In the genomic region with DNA sequence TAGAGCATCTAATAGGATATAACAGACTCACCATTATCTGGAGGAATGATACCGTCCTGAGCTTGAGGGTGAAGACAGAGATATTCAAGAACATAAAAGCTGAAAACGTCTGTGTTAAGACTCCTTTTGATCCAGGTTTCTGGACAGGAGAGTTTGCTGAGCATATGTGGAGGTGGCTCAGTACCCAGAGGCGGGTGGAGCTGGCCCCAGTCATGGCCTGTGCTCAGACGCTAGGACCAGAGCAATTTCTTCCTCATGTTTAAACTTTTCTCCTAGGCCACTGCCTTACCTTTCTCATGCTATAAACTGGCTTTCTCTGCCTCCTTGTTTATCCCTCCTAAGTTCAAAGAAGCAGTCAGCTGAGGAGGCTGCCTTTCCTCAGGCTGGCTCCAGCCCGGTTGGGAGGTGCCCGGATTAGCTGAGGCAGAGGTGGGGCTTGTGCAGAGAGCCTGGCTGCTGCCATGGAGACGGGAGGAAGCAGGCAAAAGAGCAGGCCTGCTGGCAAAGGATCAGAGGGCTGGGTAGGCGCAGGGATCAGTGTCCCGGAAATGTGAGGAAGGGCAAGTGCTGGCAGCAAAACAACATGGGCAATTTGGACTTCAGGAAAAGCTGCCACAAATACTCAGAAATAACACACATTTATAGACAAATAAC, we compare ENCODE assay signal across 8 cellular contexts. TPM values are rescaled to one million over a fixed set of nuclear protein-coding genes. Genes with fewer than 3 reads are reported as not detected.
DNase-seq lines count a peak whose midpoint lies in the region; ATAC-seq and TF ChIP-seq lines count a peak whose summit lies in the region.

No MANE protein-coding gene starts in this region.

- peaks cover 78% of the 10 kb centered on the region for H3K36me3 Mint-ChIP-seq in MCF 10A (ENCODE audit: insufficient read depth, unreplicated experiment)
- H3K36me3 Mint-ChIP-seq in Caco-2 (ENCODE audit: insufficient read depth, unreplicated experiment), result peaks cover 44% of the 10 kb centered on the region

- H3K4me3 ChIP-seq in skeletal muscle satellite cell (ENCODE audit: low read length) (no peak overlapping the region), Caco-2 (ENCODE audit: low read depth, low read length) (no peak overlapping the region)

- H3K4me2 ChIP-seq in skeletal muscle satellite cell (ENCODE audit: low read length), result peak overlapping the region; percentile 61

- ATAC-seq in HG03108 (IDR thresholded peaks at IDR 0.05; ENCODE audit: unreplicated experiment), result no peak

- H3K27ac Mint-ChIP-seq in MCF 10A (ENCODE audit: low read depth, unreplicated experiment), result peak overlapping the region; percentile 82
- no peak overlapping the region for H3K27ac Mint-ChIP-seq in Caco-2 (ENCODE audit: unreplicated experiment)

- H3K4me3 Mint-ChIP-seq in MCF 10A (ENCODE audit: unreplicated experiment) (peak overlapping the region; percentile 13), Caco-2 (ENCODE audit: unreplicated experiment) (no peak overlapping the region)

- intact Hi-C loops in MCF 10A (cut with micrococcal nuclease) (loop anchor here (2.0 to 10.0 kb wide), 3 partner anchors 52 to 138 kb away; a partner anchor contains a TSS), Caco-2 (cut with micrococcal nuclease; ENCODE audit: unreplicated experiment) (loop anchor here (10.0 kb wide), 1 partner anchor 88 kb away; no protein-coding TSS in a partner anchor)

- peak overlapping the region; percentile 17 for H3K9ac ChIP-seq in skeletal muscle satellite cell (ENCODE audit: low read depth, low read length)

- POLR2A ChIA-PET in MCF 10A (lab: Yijun Ruan, JAX), result interaction anchor here (0.5 to 2.2 kb wide), 9 partner anchors 10 to 326 kb away, joined by 3 to 19 read pairs (median 4); a partner anchor contains a TSS
- POLR2A ChIA-PET in Caco-2 (lab: Charles Lee), result no interaction called here

- TF ChIP-seq CTCF in MCF 10A (IDR thresholded peaks at IDR 0.05; ENCODE audit: unreplicated experiment), result no peak
- TF ChIP-seq CTCF in Caco-2 (IDR thresholded peaks at IDR 0.05; ENCODE audit: insufficient read depth in 1 of 2, low read depth in 1 of 2, low read length in 1 of 2, severe bottlenecking in 1 of 2, unreplicated experiment in 1 of 2), result no peak

- H3K4me1 Mint-ChIP-seq in MCF 10A (ENCODE audit: insufficient read depth, unreplicated experiment) (peaks cover 17% of the 10 kb centered on the region), Caco-2 (ENCODE audit: low read depth, unreplicated experiment) (no peaks in the 10 kb centered on the region)

- peak; percentile 96 for DNase-seq in AG20443 (ENCODE audit: low spot score)
- DNase-seq in NCI-H1694 (lab: John Stamatoyannopoulos, UW), result peak; percentile 96
- DNase-seq in MCF 10A (ENCODE audit: unreplicated experiment), result peak; percentile 91
- peak; percentile 90 for DNase-seq in iris pigment epithelial cell (ENCODE audit: low read depth)
- DNase-seq in activated CD8-positive, alpha-beta memory T cell treated with anti-CD3 and anti-CD28 coated beads, Interleukin-2, amount 50 U/mL, for 48 hours, result no peak
- no peak for DNase-seq in Caco-2

- H3K27me3 Mint-ChIP-seq in MCF 10A (ENCODE audit: insufficient read depth, unreplicated experiment) (no peaks in the 10 kb centered on the region), Caco-2 (ENCODE audit: insufficient read depth, unreplicated experiment) (no peaks in the 10 kb centered on the region)

- H3K36me3 ChIP-seq in skeletal muscle satellite cell (ENCODE audit: insufficient read depth, low read length) (peaks cover 38% of the 10 kb centered on the region), Caco-2 (ENCODE audit: control insufficient read depth, insufficient read depth, low read length) (peaks cover 3% of the 10 kb centered on the region)

- H3K9me3 ChIP-seq in skeletal muscle satellite cell (replicated peaks; ENCODE audit: low read length) (no peaks in the 10 kb centered on the region), Caco-2 (no peaks in the 10 kb centered on the region)

- H3K27me3 ChIP-seq in skeletal muscle satellite cell (ENCODE audit: control insufficient read depth, insufficient read depth, low read length) (no peaks in the 10 kb centered on the region), Caco-2 (replicated peaks; ENCODE audit: control insufficient read depth, insufficient read depth, low read length) (no peaks in the 10 kb centered on the region)

- H3K4me1 ChIP-seq in skeletal muscle satellite cell (ENCODE audit: control insufficient read depth, insufficient read depth, low read length) (peaks cover 14% of the 10 kb centered on the region), Caco-2 (no peaks in the 10 kb centered on the region)

- no peaks in the 10 kb centered on the region for H3K9me3 Mint-ChIP-seq in MCF 10A (ENCODE audit: unreplicated experiment)
- no peaks in the 10 kb centered on the region for H3K9me3 Mint-ChIP-seq in Caco-2 (ENCODE audit: unreplicated experiment)

- BruUV-seq in MCF 10A (replicated peaks; lab: Mats Ljungman, UMichigan) (no TSS peak), Caco-2 (replicated peaks; lab: Mats Ljungman, UMichigan) (no TSS peak)

- CTCF ChIA-PET in MCF 10A (lab: Yijun Ruan, JAX) (interaction anchor here (1.0 to 1.7 kb wide), 2 partner anchors 13 to 35 kb away, joined by 3 to 4 read pairs; no protein-coding TSS in a partner anchor), Caco-2 (lab: Charles Lee) (no interaction called here)

RNA-seq across cellular contexts. Expression of a gene that starts 13.7 kb away (rescaled TPM):
- total RNA-seq in MCF 10A (2022) (68.9 and 70.8 TPM in 2 replicates), Caco-2 (2022) (40.6 and 50.7 TPM in 2 replicates)
- total RNA-seq in skeletal muscle satellite cell (2012; rRNA removed), result 17.0 and 17.2 TPM in 2 replicates

RNA-seq across cellular contexts. Expression of a gene that starts 14.0 kb away (rescaled TPM):
- total RNA-seq in MCF 10A (2022) (30.9 and 35.3 TPM in 2 replicates), Caco-2 (2022) (28.9 and 31.6 TPM in 2 replicates)
- total RNA-seq in skeletal muscle satellite cell (2012; rRNA removed), result 24.0 and 28.1 TPM in 2 replicates

RNA-seq across cellular contexts. Expression of a gene that starts 47.5 kb away (rescaled TPM):
- total RNA-seq in MCF 10A (2022) (10.2 and 15.8 TPM in 2 replicates), Caco-2 (2022) (20.8 and 22.3 TPM in 2 replicates)
- total RNA-seq in skeletal muscle satellite cell (2012; rRNA removed), result 14.9 and 17.0 TPM in 2 replicates

RNA-seq across cellular contexts. Expression of a gene that starts 52.5 kb away (rescaled TPM):
- total RNA-seq in MCF 10A (2022), result 216 and 220 TPM in 2 replicates
- total RNA-seq in skeletal muscle satellite cell (2012; rRNA removed), result 152 and 168 TPM in 2 replicates
- total RNA-seq in Caco-2 (2022), result 108 and 110 TPM in 2 replicates

RNA-seq across cellular contexts. Expression of a gene that starts 53.9 kb away (rescaled TPM):
- total RNA-seq in MCF 10A (2022), result 5.7 and 8.5 TPM in 2 replicates
- 22.1 and 70.3 TPM in 2 replicates for total RNA-seq in skeletal muscle satellite cell (2012; rRNA removed)
- total RNA-seq in Caco-2 (2022), result 611 and 645 TPM in 2 replicates

Comparison
In these comparisons a context has a peak if more than half of its experiments do, and no peak if none do; other contexts are left out.
1. DNase-seq: peak in AG20443 (single experiment), NCI-H1694 (single experiment), MCF 10A (single experiment) and iris pigment epithelial cell (single experiment); none in activated CD8-positive, alpha-beta memory T cell treated with anti-CD3 and anti-CD28 coated beads, Interleukin-2, amount 50 U/mL, for 48 hours (single experiment) and Caco-2 (0 of 2).